Comparison of ENCODE assay signal across 8 cellular contexts in the genomic region with DNA sequence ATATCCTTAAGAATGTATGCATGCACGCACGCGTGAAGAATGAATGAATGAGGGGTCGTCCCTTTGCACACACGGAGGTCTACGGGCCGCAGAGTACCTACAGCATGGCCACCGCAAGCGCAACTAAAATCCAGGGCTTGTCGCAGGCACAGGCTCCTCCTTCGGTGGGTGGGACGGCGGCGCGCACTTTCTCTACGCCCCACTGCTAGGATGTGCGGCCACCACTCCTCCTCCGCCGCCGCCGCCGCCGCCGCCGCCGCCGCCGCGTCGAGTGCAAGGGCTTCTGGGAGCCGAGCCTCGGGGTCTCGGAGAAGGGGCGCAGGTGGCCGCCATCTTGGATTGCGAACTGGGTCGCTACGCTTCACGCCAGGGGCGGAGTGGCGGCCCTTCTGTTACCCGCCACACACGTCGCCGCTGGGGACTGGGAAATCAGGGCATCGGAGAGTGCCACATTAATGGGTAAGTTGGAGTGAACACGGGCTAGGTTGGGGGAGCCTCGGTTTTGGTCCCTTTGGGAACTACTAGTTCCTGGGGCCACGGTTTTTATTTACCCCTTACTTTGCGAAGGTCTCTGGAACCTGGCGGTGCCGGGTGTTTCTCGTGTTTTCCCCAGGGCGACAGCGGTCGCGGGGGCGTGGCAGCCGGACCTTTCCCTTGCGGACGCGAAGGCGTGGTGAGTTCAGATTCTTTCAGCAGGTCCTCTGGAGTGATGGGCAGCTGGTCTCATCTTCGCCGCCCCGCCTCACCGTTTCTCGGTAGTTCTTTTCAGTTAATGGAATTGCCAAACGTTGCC. TPM values are rescaled to one million over a fixed set of nuclear protein-coding genes. Genes with fewer than 3 reads are reported as not detected.
DNase-seq lines count a peak whose midpoint lies in the region; ATAC-seq, FAIRE-seq and TF ChIP-seq lines count a peak whose summit lies in the region.

Gene KPNA5 (plus strand): TSS at position 332 of the 793 bp plus-strand sequence. CDS start 124 bp downstream, at position 456.

- peaks cover 8 to 12% (median 9%) of the 10 kb centered on the region in 3 donors for H3K36me3 Mint-ChIP-seq in immature natural killer cell

- peak; percentile 98 for ATAC-seq in GM18907 (IDR thresholded peaks at IDR 0.05; ENCODE audit: unreplicated experiment)
- peak; percentile 95 for ATAC-seq in HG03139 (IDR thresholded peaks at IDR 0.05; ENCODE audit: unreplicated experiment)

- peaks cover 44 to 53% of the 10 kb centered on the region in 2 donors for H3K4me1 Mint-ChIP-seq in immature natural killer cell

- peak within 1 kb of the TSS; percentile 89 to 99 (median 98) for H3K27ac Mint-ChIP-seq in immature natural killer cell

- peaks cover 0 to 10% (median 2%) of the 10 kb centered on the region in 3 donors for H3K27me3 Mint-ChIP-seq in immature natural killer cell (ENCODE audit: low read depth in 3 of 3)

- H3K9me3 ChIP-seq in AG04450 (ENCODE audit: control insufficient read depth, insufficient read depth, low read length) (no peaks in the 10 kb centered on the region; the same call in 1 of the 2 replicates), WERI-Rb-1 (ENCODE audit: severe bottlenecking) (no peaks in the 10 kb centered on the region)

- no peak for FAIRE-seq in bronchial epithelial cell (lab: Jason Lieb, UNC)

- DNase-seq in AG04450 (ENCODE audit: low read depth, low spot score) (peak; percentile 55), NCI-H2196 treated with DMSO at 0.1 percent for 48 hours (lab: John Stamatoyannopoulos, UW; ENCODE audit: unreplicated experiment) (peak; percentile 88), WERI-Rb-1 (peak; percentile 95), bronchial epithelial cell (ENCODE audit: low read depth) (peak; percentile 68), immature natural killer cell (peak; percentile 85 to 88 (median 86)), smooth muscle cell of the brain vasculature (ENCODE audit: low read depth, low spot score) (peak; percentile 65)

- CTCF ChIA-PET in AG04450 (lab: Charles Lee) = interaction anchor here (0.6 kb wide), 1 partner anchor 15 kb away, joined by 3 read pairs; no protein-coding TSS in a partner anchor

- 0 out of 2 replicates have a peak, but pooled peaks cover 6% of the 10 kb centered on the region for H3K36me3 ChIP-seq in WERI-Rb-1
- H3K36me3 ChIP-seq in bronchial epithelial cell (ENCODE audit: control insufficient read depth, insufficient read depth, low read length) = no peaks in the 10 kb centered on the region

- no peaks in the 10 kb centered on the region for H3K9me3 Mint-ChIP-seq in immature natural killer cell

- H3K4me3 ChIP-seq in AG04450 (ENCODE audit: low read depth, low read length) = peak within 1 kb of the TSS; percentile 96
- peak within 1 kb of the TSS; percentile 73 for H3K4me3 ChIP-seq in WERI-Rb-1 (ENCODE audit: low read depth, low read length)
- H3K4me3 ChIP-seq in bronchial epithelial cell (ENCODE audit: low read depth, low read length) = peak within 1 kb of the TSS; percentile 62

- POLR2A ChIA-PET in AG04450 (lab: Yijun Ruan, JAX) = interaction anchor here (0.6 kb wide), 1 partner anchor 15 kb away, joined by 3 read pairs; no protein-coding TSS in a partner anchor

- H3K27me3 ChIP-seq in AG04450 (ENCODE audit: control insufficient read depth, insufficient read depth, low read length) (no peaks in the 10 kb centered on the region), WERI-Rb-1 (ENCODE audit: insufficient read depth, low read depth, severe bottlenecking) (no peaks in the 10 kb centered on the region), bronchial epithelial cell (ENCODE audit: control insufficient read depth, insufficient read depth, low read length) (no peaks in the 10 kb centered on the region)

- TF ChIP-seq CTCF in AG04450 (IDR thresholded peaks at IDR 0.05; ENCODE audit: low read depth, low read length) = no peak
- TF ChIP-seq CTCF in WERI-Rb-1 (IDR thresholded peaks at IDR 0.05; ENCODE audit: low read depth, low read length) = no peak
- no peak for TF ChIP-seq CTCF in bronchial epithelial cell (IDR thresholded peaks at IDR 0.05; ENCODE audit: insufficient read depth, low read length, severe bottlenecking)

- H3K27ac ChIP-seq in AG04450 (ENCODE audit: low read depth, low read length) (peak within 1 kb of the TSS; percentile 92), WERI-Rb-1 (peak within 1 kb of the TSS; percentile 91)

- peak within 1 kb of the TSS; percentile 95 to 98 (median 97) for H3K4me3 Mint-ChIP-seq in immature natural killer cell

RNA-seq across cellular contexts. Expression of gene KPNA5, which starts in this region (rescaled TPM):
- 5.1 and 8.4 TPM in 2 replicates for polyA plus RNA-seq in AG04450 (2011; rRNA removed)
- 3.3 and 7.7 TPM in 2 replicates for polyA minus RNA-seq in AG04450 (2011; rRNA and poly(A)+ RNA removed)
- 2.2 and 3.2 TPM in 2 replicates for total RNA-seq in bronchial epithelial cell
- 10 to 100 TPM in 1 of 3 donors, 1 to 10 TPM in 2; 5.7 to 19.0 (median 8.4) TPM for polyA plus RNA-seq in immature natural killer cell

Comparison
In these comparisons a context has a peak if more than half of its experiments do, and no peak if none do; other contexts are left out.
1. Peak in every context shown above with its lines: DNase-seq, ATAC-seq, H3K4me3 ChIP-seq and H3K27ac ChIP-seq.